Comparison of ENCODE assay signal across 17 cellular contexts in genomic region chr4:7294176-7294756, GRCh38.
"Had no signal": no experiment of that assay in that cellular context is flagged by ENCODE, and none has a peak within 500 bp of the region (broad histone marks: within the 10 kb centered on the region; RNA-seq: fewer than 3 reads in every experiment).

No MANE protein-coding gene starts in this region.

- H3K36me3 Mint-ChIP-seq: activated CD4-positive, alpha-beta memory T cell treated with anti-CD3 and anti-CD28 coated beads for 36 hours; activated naive CD8-positive, alpha-beta T cell had no signal

- H3K36me3 ChIP-seq: brain microvascular endothelial cell, sigmoid colon, spleen, thyroid gland had no signal

- H3K9me3 ChIP-seq: sigmoid colon, spleen, thyroid gland had no signal

- H3K4me1 ChIP-seq: spleen had no signal

- H3K4me3 ChIP-seq: spleen, thyroid gland had no signal

- H3K27ac Mint-ChIP-seq: activated CD4-positive, alpha-beta memory T cell treated with anti-CD3 and anti-CD28 coated beads for 36 hours; activated naive CD8-positive, alpha-beta T cell; activated T-cell treated with anti-CD3 and anti-CD28 coated beads, Interleukin-2, amount 50 U/mL, for 72 hours; nephron had no signal

- H3K9me3 Mint-ChIP-seq: activated CD4-positive, alpha-beta memory T cell treated with anti-CD3 and anti-CD28 coated beads for 36 hours; activated T-cell treated with anti-CD3 and anti-CD28 coated beads, Interleukin-2, amount 50 U/mL, for 72 hours; nephron had no signal

- DNase-seq: activated CD4-positive, alpha-beta memory T cell treated with anti-CD3 and anti-CD28 coated beads for 36 hours; activated CD4-positive, CD25-positive, alpha-beta regulatory T cell treated with anti-CD3 and anti-CD28 coated beads, Interleukin-2, amount 50 U/mL, for 72 hours; activated CD8-positive, alpha-beta memory T cell treated with anti-CD3 and anti-CD28 coated beads, Interleukin-2, amount 50 U/mL, for 4 hours; activated gamma-delta T cell treated with Interleukin-2 at 50 U/mL for 16 hours; activated T-cell treated with anti-CD3 and anti-CD28 coated beads, Interleukin-2, amount 50 U/mL, for 72 hours; brain microvascular endothelial cell; effector CD8-positive, alpha-beta T cell; foreskin fibroblast; glutamatergic neuron; mesendoderm; sigmoid colon; spleen; T-helper 1 cell; T1000; thyroid gland had no signal

- H3K4me3 Mint-ChIP-seq: activated CD4-positive, alpha-beta memory T cell treated with anti-CD3 and anti-CD28 coated beads for 36 hours; activated naive CD8-positive, alpha-beta T cell; activated T-cell treated with anti-CD3 and anti-CD28 coated beads, Interleukin-2, amount 50 U/mL, for 72 hours; nephron had no signal

- H3K27ac ChIP-seq: brain microvascular endothelial cell, spleen had no signal

- ATAC-seq: activated T-cell treated with anti-CD3 and anti-CD28 coated beads, Interleukin-2, amount 50 U/mL, for 72 hours had no signal

- H3K27me3 ChIP-seq: sigmoid colon, thyroid gland had no signal
